In genomic region chr11:110971110-110971509, GRCh38 we compare ENCODE assay signal across 18 cellular contexts.
DNase-seq lines count a peak whose midpoint lies in the region; ATAC-seq and TF ChIP-seq lines count a peak whose summit lies in the region.
"Had no signal": no experiment of that assay in that cellular context is flagged by ENCODE, and none has a peak within 500 bp of the region (broad histone marks: within the 10 kb centered on the region; RNA-seq: fewer than 3 reads in every experiment).

No MANE protein-coding gene starts in this region.

- no peak for ATAC-seq in HG03565 (IDR thresholded peaks at IDR 0.05; ENCODE audit: unreplicated experiment)
- no peak for ATAC-seq in left colon
- ATAC-seq: activated CD8-positive, alpha-beta T cell treated with anti-CD3 and anti-CD28 coated beads, Interleukin-2, amount 10 ng/mL, durations not matched to agents 7 days and 5 days; left lung; naive thymus-derived CD8-positive, alpha-beta T cell had no signal

- TF ChIP-seq CTCF in choroid plexus epithelial cell (conservative IDR thresholded peaks at IDR 0.05; ENCODE audit: low read depth, low read length), result no peak

- DNase-seq in ELR (ENCODE audit: low read depth) (peak; percentile 3), OCI-M1 (lab: John Stamatoyannopoulos, UW) (peak; percentile 69), choroid plexus epithelial cell (ENCODE audit: low read depth) (peak; percentile 88), myocyte (ENCODE audit: low read depth) (peak; percentile 98), left colon (no peak), HuH-7 (ENCODE audit: low spot score) (no peak), middle frontal gyrus (ENCODE audit: extremely low spot score, low spot score) (no peak)
- DNase-seq: activated CD8-positive, alpha-beta T cell treated with anti-CD3 and anti-CD28 coated beads, Interleukin-2, amount 10 ng/mL, durations not matched to agents 7 days and 5 days; effector memory CD4-positive, alpha-beta T cell; left lung; naive thymus-derived CD8-positive, alpha-beta T cell; NCI-H1417 treated with DMSO at 0.1 percent for 48 hours; NCI-H2227 treated with DMSO at 0.1 percent for 48 hours; retina; SK-N-SH; stimulated activated CD4-positive, alpha-beta T cell treated with anti-CD3 and anti-CD28 coated beads, Interleukin-2, amount 100 ng/mL, for 24 hours; stimulated activated CD8-positive, alpha-beta memory T cell treated with anti-CD3 and anti-CD28 coated beads, Interleukin-4, amount 100 ng/mL, for 48 hours had no signal

- H3K4me3 ChIP-seq in choroid plexus epithelial cell (ENCODE audit: low read depth, low read length), result no peak overlapping the region
- H3K4me3 ChIP-seq: left lung had no signal

- intact Hi-C loops in left colon (cut with DNase I, micrococcal nuclease), result no loop called here

Comparison
In these comparisons a context has a peak if more than half of its experiments do, and no peak if none do; other contexts are left out.
1. DNase-seq: peak in ELR (single experiment), OCI-M1 (single experiment), choroid plexus epithelial cell (single experiment) and myocyte (single experiment); none in left colon (0 of 2), HuH-7 (single experiment) and middle frontal gyrus (single experiment).